ENCODE assay signal across 1 cellular context in genomic region chr1:36166938-36167910, GRCh38.
TF ChIP-seq lines count a peak whose summit lies in the region.

No MANE protein-coding gene starts in this region.

TF ChIP-seq in HEK293, 187 proteins besides CTCF, POLR2A, EP300 and RAD21 (continued from another document):
- TF ChIP-seq ZNF658 (tag by site-specific recombination; IDR thresholded peaks at IDR 0.05) = no peak
- 0 out of 2 replicates have a peak, but pooled peaks have one; percentile 39 for TF ChIP-seq ZFP69B (tag by site-specific recombination; IDR thresholded peaks at IDR 0.05)
- no peak for TF ChIP-seq ZNF514 (tag by site-specific recombination; IDR thresholded peaks at IDR 0.05)
- TF ChIP-seq ZNF571 (tag by site-specific recombination; IDR thresholded peaks at IDR 0.05) = no peak
- no peak for TF ChIP-seq ZNF302 (tag by site-specific recombination; IDR thresholded peaks at IDR 0.05; ENCODE audit: low read depth)
- peak; percentile 88 for TF ChIP-seq INSM2 (tag by site-specific recombination; IDR thresholded peaks at IDR 0.05)
- no peak for TF ChIP-seq ZSCAN16 (tag by site-specific recombination; IDR thresholded peaks at IDR 0.05)
- peak; percentile 80; the same call in 1 of the 2 replicates for TF ChIP-seq WT1 (tag by site-specific recombination; IDR thresholded peaks at IDR 0.05)
- TF ChIP-seq KLF8 (tag by site-specific recombination; IDR thresholded peaks at IDR 0.05) = no peak
- peak; percentile 45; the same call in 1 of the 2 replicates for TF ChIP-seq GFI1B (tag by site-specific recombination; IDR thresholded peaks at IDR 0.05)
- no peak for TF ChIP-seq ZNF626 (tag by site-specific recombination; IDR thresholded peaks at IDR 0.05)
- no peak for TF ChIP-seq TRIM28 (IDR thresholded peaks at IDR 0.05; ENCODE audit: borderline replicate concordance, low read length)
- TF ChIP-seq ZBTB21 (tag by site-specific recombination; IDR thresholded peaks at IDR 0.05) = 0 out of 2 replicates have a peak, but pooled peaks have one; percentile 34
- TF ChIP-seq ZNF629 (tag by site-specific recombination; IDR thresholded peaks at IDR 0.05) = peak; percentile 94
- TF ChIP-seq ZNF768 (tag by site-specific recombination; IDR thresholded peaks at IDR 0.05) = no peak
- TF ChIP-seq ATF2 (tag by site-specific recombination; IDR thresholded peaks at IDR 0.05; ENCODE audit: low read depth) = peak; percentile 56; the same call in 1 of the 2 replicates
